9 cellular contexts compared by ENCODE assay signal in genomic region chr2:130823886-130824491, GRCh38. TPM values are rescaled to one million over a fixed set of nuclear protein-coding genes. Genes with fewer than 3 reads are reported as not detected.
DNase-seq lines count a peak whose midpoint lies in the region; ATAC-seq, FAIRE-seq and TF ChIP-seq lines count a peak whose summit lies in the region.
"Had no signal": no experiment of that assay in that cellular context is flagged by ENCODE, and none has a peak within 500 bp of the region (broad histone marks: within the 10 kb centered on the region; RNA-seq: fewer than 3 reads in every experiment).

No MANE protein-coding gene starts in this region.

- H3K27me3 Mint-ChIP-seq in mesothelial cell of epicardium (ENCODE audit: low read depth) = no peaks in the 10 kb centered on the region

- no peak overlapping the region for H3K27ac ChIP-seq in HCT116 (ENCODE audit: low read depth, low read length)
- H3K27ac ChIP-seq in SK-N-SH (ENCODE audit: low read depth in 2 of 2, low read length in 1 of 2) = peak overlapping the region in 1 of 2 experiments; percentile 41; a peak in 1 of 4 replicates
- H3K27ac ChIP-seq: pancreas had no signal

- intact Hi-C loops in HCT116 (cut with micrococcal nuclease) = no loop called here

- DNase-seq in HCT116 (ENCODE audit: low read depth, low spot score) (no peak), SK-N-SH (no peak), mesothelial cell of epicardium (ENCODE audit: low spot score in 2 of 2, unreplicated experiment in 2 of 2) (no peak), DMS79 (lab: John Stamatoyannopoulos, UW) (no peak), NCI-H1417 treated with DMSO at 0.1 percent for 48 hours (lab: John Stamatoyannopoulos, UW) (no peak), GM19240 (ENCODE audit: insufficient read length, low spot score) (no peak), RCC 7860 (ENCODE audit: low spot score) (no peak)

- TF ChIP-seq EP300 in SK-N-SH (IDR thresholded peaks at IDR 0.05; ENCODE audit: borderline replicate concordance in 1 of 2, low read depth in 1 of 2, low read length in 1 of 2) = no peak

- H3K4me3 ChIP-seq in HCT116 (replicated peaks in 1 of 2; ENCODE audit: low read depth in 1 of 2, low read length in 2 of 2) = no peak overlapping the region
- H3K4me3 ChIP-seq in SK-N-SH (ENCODE audit: low read depth in 2 of 2, low read length in 1 of 2) = no peak overlapping the region
- H3K4me3 ChIP-seq: pancreas had no signal

- no peaks in the 10 kb centered on the region for H3F3A ChIP-seq in SK-N-SH (replicated peaks; ENCODE audit: insufficient read depth)

- H3K4me2 ChIP-seq in HCT116 (ENCODE audit: low read length) (peak overlapping the region; percentile 33), SK-N-SH (peak overlapping the region; percentile 49; the same call in 1 of the 2 replicates)

- H3K4me1 ChIP-seq in HCT116 (ENCODE audit: control insufficient read depth in 1 of 2, insufficient read depth in 2 of 2, low read length in 2 of 2) (peaks cover 0 to 35% of the 10 kb centered on the region in 2 experiments; a peak in 2 of 4 replicates), SK-N-SH (ENCODE audit: control insufficient read depth in 1 of 2, insufficient read depth in 2 of 2, low read depth in 1 of 2, low read length in 1 of 2) (peaks cover 4 to 16% of the 10 kb centered on the region in 2 experiments; a peak in 2 of 4 replicates)
- H3K4me1 ChIP-seq: pancreas had no signal

- H3K27me3 ChIP-seq in HCT116 (ENCODE audit: insufficient read depth, low read length) = no peaks in the 10 kb centered on the region
- H3K27me3 ChIP-seq in SK-N-SH (ENCODE audit: insufficient read depth) = no peaks in the 10 kb centered on the region
- H3K27me3 ChIP-seq: pancreas had no signal

- H2AFZ ChIP-seq in HCT116 (ENCODE audit: low read depth, low read length, poor library complexity, severe bottlenecking) (no peak overlapping the region), SK-N-SH (ENCODE audit: low read depth) (no peak overlapping the region)

- H3K9me2 ChIP-seq in HCT116 (ENCODE audit: insufficient read depth) (no peaks in the 10 kb centered on the region), SK-N-SH (no peaks in the 10 kb centered on the region)

- no peaks in the 10 kb centered on the region for H3K9me3 ChIP-seq in HCT116 (ENCODE audit: control insufficient read depth in 1 of 2, insufficient read depth in 1 of 2, low read depth in 1 of 2, low read length in 2 of 2)
- no peaks in the 10 kb centered on the region for H3K9me3 ChIP-seq in SK-N-SH
- H3K9me3 ChIP-seq: pancreas had no signal

- H3K4me3 Mint-ChIP-seq in mesothelial cell of epicardium = no peak overlapping the region

- H3K36me3 ChIP-seq in HCT116 (ENCODE audit: control insufficient read depth in 1 of 2, insufficient read depth in 2 of 2, low read length in 2 of 2) (no peaks in the 10 kb centered on the region), SK-N-SH (replicated peaks in 1 of 2; ENCODE audit: control insufficient read depth in 1 of 2, insufficient read depth in 2 of 2, low read length in 1 of 2) (no peaks in the 10 kb centered on the region)
- H3K36me3 ChIP-seq: pancreas had no signal

- TF ChIP-seq CTCF in HCT116 (IDR thresholded peaks at IDR 0.05 in 2 of 3, conservative IDR thresholded peaks at IDR 0.05 in 1 of 3; ENCODE audit: borderline replicate concordance in 1 of 3, insufficient read depth in 1 of 3, low read depth in 2 of 3, low read length in 2 of 3) (no peak), SK-N-SH (IDR thresholded peaks at IDR 0.05) (no peak), mesothelial cell of epicardium (IDR thresholded peaks at IDR 0.05; ENCODE audit: unreplicated experiment) (no peak)

- BruUV-seq in HCT116 (replicated peaks; lab: Mats Ljungman, UMichigan) = no TSS peak

- RAD21 ChIA-PET in HCT116 (lab: Charles Lee; ENCODE audit: low non-redundant PET in 1 of 2, low total read pairs in 2 of 2, uncharacterized antibody in 2 of 2, unreplicated experiment in 2 of 2) = no interaction called here

- FAIRE-seq in RCC 7860 (lab: Jason Lieb, UNC) = no peak
- FAIRE-seq: pancreas had no signal

- 80% methylated on average over 8 of the region's 10 CpGs for WGBS in SK-N-SH (ENCODE audit: low lambda C conversion rate)

- no peaks in the 10 kb centered on the region for H4K20me1 ChIP-seq in HCT116 (ENCODE audit: insufficient read depth)
- H4K20me1 ChIP-seq in SK-N-SH (ENCODE audit: insufficient read depth) = no peaks in the 10 kb centered on the region

- no peaks in the 10 kb centered on the region for H3K36me3 Mint-ChIP-seq in mesothelial cell of epicardium

- ATAC-seq in GM18511 (IDR thresholded peaks at IDR 0.05; ENCODE audit: unreplicated experiment) (peak; percentile 18), HCT116 (no peak)

- H3K79me2 ChIP-seq in HCT116 (ENCODE audit: insufficient read depth, low read length) (no peaks in the 10 kb centered on the region), SK-N-SH (ENCODE audit: insufficient read depth) (no peaks in the 10 kb centered on the region)

- CTCF ChIA-PET in HCT116 (lab: Charles Lee) (no interaction called here), SK-N-SH (lab: Yijun Ruan, JAX) (interaction anchor here (1.0 to 6.9 kb wide), 3 partner anchors 27 to 96 kb away, joined by 4 to 57 read pairs (median 6); no protein-coding TSS in a partner anchor)

- TF ChIP-seq POLR2A in HCT116 (IDR thresholded peaks at IDR 0.05; ENCODE audit: borderline replicate concordance, extremely low read depth, insufficient read depth, insufficient read length) = no peak

- POLR2A ChIA-PET in HCT116 (lab: Charles Lee) (no interaction called here), SK-N-SH (lab: Yijun Ruan, JAX) (no interaction called here)

- H3K9ac ChIP-seq in HCT116 (ENCODE audit: low read length) (no peak overlapping the region), SK-N-SH (no peak overlapping the region)

- peak overlapping the region; percentile 39 for H3K27ac Mint-ChIP-seq in mesothelial cell of epicardium

- TF ChIP-seq RAD21 in HCT116 (IDR thresholded peaks at IDR 0.05; ENCODE audit: low read depth) = no peak
- TF ChIP-seq RAD21 in SK-N-SH (IDR thresholded peaks at IDR 0.05; ENCODE audit: low read length) = no peak

- H3K9me3 Mint-ChIP-seq in mesothelial cell of epicardium = no peaks in the 10 kb centered on the region

- H3K4me1 Mint-ChIP-seq in mesothelial cell of epicardium = peaks cover 22% of the 10 kb centered on the region

TF ChIP-seq in HCT116, 20 proteins besides CTCF, POLR2A, EP300 and RAD21 (continues in another document):
- no peak for TF ChIP-seq EZH2phosphoT487 (IDR thresholded peaks at IDR 0.05; ENCODE audit: borderline replicate concordance)
- TF ChIP-seq TCF7L2 (IDR thresholded peaks at IDR 0.05; ENCODE audit: borderline replicate concordance, extremely low read depth, insufficient read depth, insufficient read length) = no peak
- no peak for TF ChIP-seq ZBTB33 (IDR thresholded peaks at IDR 0.05; ENCODE audit: extremely low read depth, insufficient replicate concordance, low read length)
- TF ChIP-seq EZH2 (IDR thresholded peaks at IDR 0.05) = no peak
- no peak for TF ChIP-seq SP1 (IDR thresholded peaks at IDR 0.05; ENCODE audit: low read depth)
- TF ChIP-seq YY1 (IDR thresholded peaks at IDR 0.05; ENCODE audit: extremely low read depth, insufficient replicate concordance, low read depth, low read length) = no peak
- no peak for TF ChIP-seq ZNF274 (IDR thresholded peaks at IDR 0.05; ENCODE audit: low read depth, low read length)

TF ChIP-seq in SK-N-SH, 30 proteins besides CTCF, POLR2A, EP300 and RAD21 (continues in another document):
- TF ChIP-seq FOXM1 (IDR thresholded peaks at IDR 0.05; ENCODE audit: low read depth) = no peak
- TF ChIP-seq NFIC (IDR thresholded peaks at IDR 0.05; ENCODE audit: borderline replicate concordance) = no peak
- TF ChIP-seq SIN3A (IDR thresholded peaks at IDR 0.05; ENCODE audit: borderline replicate concordance, low read depth, low read length) = no peak
- TF ChIP-seq ELF1 (IDR thresholded peaks at IDR 0.05) = no peak
- no peak for TF ChIP-seq RFX5 (IDR thresholded peaks at IDR 0.05; ENCODE audit: low read length)
- TF ChIP-seq POLR2AphosphoS5 (IDR thresholded peaks at IDR 0.05; ENCODE audit: low read depth, low read length) = no peak
- no peak for TF ChIP-seq REST (IDR thresholded peaks at IDR 0.05; ENCODE audit: low read depth, low read length)
- TF ChIP-seq USF2 (IDR thresholded peaks at IDR 0.05; ENCODE audit: borderline replicate concordance, low read depth, low read length) = no peak

RNA-seq across cellular contexts. Expression of gene ARHGEF4, which starts 12.7 kb away (rescaled TPM):
- total RNA-seq in HCT116 (2021; ENCODE audit: unreplicated experiment) (26.6 TPM), mesothelial cell of epicardium (20.9 to 25.5 TPM (median 23.9 TPM) in 3 replicates)
- polyA plus RNA-seq in HCT116 (2012) = 13.6 and 18.0 TPM in 2 replicates
- polyA plus RNA-seq in SK-N-SH (2012; rRNA removed) = 1.5 and 2.3 TPM in 2 replicates
- 1.5 and 2.4 TPM in 2 replicates for polyA plus RNA-seq in SK-N-SH (2012; cell fraction: cytosol; rRNA removed)
- 7.9 and 9.5 TPM in 2 replicates for polyA plus RNA-seq in SK-N-SH (2012; cell fraction: nucleus; rRNA removed)
